10 cellular contexts compared by ENCODE assay signal in genomic region chr21:44054710-44055109, GRCh38. TPM values are rescaled to one million over a fixed set of nuclear protein-coding genes. Genes with fewer than 3 reads are reported as not detected.
DNase-seq lines count a peak whose midpoint lies in the region; TF ChIP-seq lines count a peak whose summit lies in the region.
"Had no signal": no experiment of that assay in that cellular context is flagged by ENCODE, and none has a peak within 500 bp of the region (broad histone marks: within the 10 kb centered on the region; RNA-seq: fewer than 3 reads in every experiment).

No MANE protein-coding gene starts in this region.

- peak overlapping the region; percentile 4 to 95 (median 70) for H3K27ac Mint-ChIP-seq in CD4-positive, alpha-beta memory T cell
- peak overlapping the region; percentile 46 for H3K27ac Mint-ChIP-seq in progenitor cell of endocrine pancreas

- H3K4me1 ChIP-seq in CD4-positive, alpha-beta memory T cell (ENCODE audit: insufficient read depth, low read length), result peaks cover 23% of the 10 kb centered on the region
- H3K4me1 ChIP-seq in A673 (ENCODE audit: insufficient read depth, low read length, poor library complexity, severe bottlenecking), result no peaks in the 10 kb centered on the region

- BruUV-seq in A673 (replicated peaks; lab: Mats Ljungman, UMichigan), result no TSS peak

- POLR2A ChIA-PET in CD4-positive, alpha-beta memory T cell (lab: Charles Lee; ENCODE audit: partially characterized antibody), result interaction anchor here (0.7 to 0.8 kb wide), 2 partner anchors 29 to 275 kb away, joined by 3 read pairs; no protein-coding TSS in a partner anchor
- POLR2A ChIA-PET in A673 (lab: Charles Lee; ENCODE audit: low non-redundant PET), result no interaction called here

- CTCF ChIA-PET in CD4-positive, alpha-beta memory T cell (lab: Charles Lee; ENCODE audit: partially characterized antibody), result interaction anchor here (1.2 kb wide), 1 partner anchor 31 kb away, joined by 3 read pairs; no protein-coding TSS in a partner anchor
- CTCF ChIA-PET in A673 (lab: Charles Lee), result no interaction called here

- no peaks in the 10 kb centered on the region for H3K9me3 ChIP-seq in CD4-positive, alpha-beta memory T cell (ENCODE audit: control insufficient read depth in 1 of 2, low read length in 2 of 2)
- H3K9me3 ChIP-seq in A673 (ENCODE audit: low read depth, low read length, poor library complexity, severe bottlenecking), result no peaks in the 10 kb centered on the region

- H3K27me3 Mint-ChIP-seq in CD4-positive, alpha-beta memory T cell, result no peaks in the 10 kb centered on the region
- H3K27me3 Mint-ChIP-seq in progenitor cell of endocrine pancreas, result no peaks in the 10 kb centered on the region

- no peaks in the 10 kb centered on the region for H3K9me3 Mint-ChIP-seq in CD4-positive, alpha-beta memory T cell
- no peaks in the 10 kb centered on the region for H3K9me3 Mint-ChIP-seq in progenitor cell of endocrine pancreas (ENCODE audit: low read depth)

- TF ChIP-seq CTCF in VCaP (conservative IDR thresholded peaks at IDR 0.05) (no peak), foreskin fibroblast (IDR thresholded peaks at IDR 0.05; ENCODE audit: low read depth, low read length) (no peak), progenitor cell of endocrine pancreas (IDR thresholded peaks at IDR 0.05; ENCODE audit: unreplicated experiment) (no peak), A673 (conservative IDR thresholded peaks at IDR 0.05; ENCODE audit: low read depth, low read length) (no peak)

- H3K36me3 Mint-ChIP-seq in CD4-positive, alpha-beta memory T cell, result peaks cover 41 to 73% of the 10 kb centered on the region in 2 donors
- peaks cover 6% of the 10 kb centered on the region for H3K36me3 Mint-ChIP-seq in progenitor cell of endocrine pancreas (ENCODE audit: insufficient read depth)

- no peak for DNase-seq in CD4-positive, alpha-beta memory T cell
- peak; percentile 14 to 40 for DNase-seq in foreskin fibroblast
- DNase-seq in progenitor cell of endocrine pancreas (ENCODE audit: low spot score, unreplicated experiment), result no peak
- DNase-seq in RPMI8226, result no peak
- DNase-seq in DMS79 (lab: John Stamatoyannopoulos, UW), result no peak
- no peak for DNase-seq in A673 (ENCODE audit: low spot score)
- DNase-seq in nucleus accumbens (lab: John Stamatoyannopoulos, UW), result no peak
- DNase-seq: DMS53, KG1 had no signal

- H3K27ac ChIP-seq in CD4-positive, alpha-beta memory T cell (ENCODE audit: low read depth, low read length), result no peak overlapping the region
- peak overlapping the region; percentile 96 for H3K27ac ChIP-seq in VCaP
- H3K27ac ChIP-seq in A673 (ENCODE audit: low read depth, low read length, poor library complexity, severe bottlenecking), result no peak overlapping the region

- H3K4me1 Mint-ChIP-seq in CD4-positive, alpha-beta memory T cell, result peaks cover 23 to 37% (median 30%) of the 10 kb centered on the region in 4 donors
- peaks cover 21% of the 10 kb centered on the region for H3K4me1 Mint-ChIP-seq in progenitor cell of endocrine pancreas (ENCODE audit: low read depth)

- peaks cover 59% of the 10 kb centered on the region for H3K36me3 ChIP-seq in CD4-positive, alpha-beta memory T cell (ENCODE audit: insufficient read depth, low read length)
- peaks cover 12% of the 10 kb centered on the region for H3K36me3 ChIP-seq in A673 (ENCODE audit: insufficient read depth, low read length, poor library complexity, severe bottlenecking)

- H3K4me3 ChIP-seq in CD4-positive, alpha-beta memory T cell (ENCODE audit: low read length in 2 of 2), result no peak overlapping the region
- no peak overlapping the region for H3K4me3 ChIP-seq in foreskin fibroblast (ENCODE audit: low read depth in 1 of 2, low read length in 2 of 2)
- no peak overlapping the region for H3K4me3 ChIP-seq in A673 (ENCODE audit: low read depth, low read length, poor library complexity, severe bottlenecking)

- H3K4me3 Mint-ChIP-seq in CD4-positive, alpha-beta memory T cell, result no peak overlapping the region
- no peak overlapping the region for H3K4me3 Mint-ChIP-seq in progenitor cell of endocrine pancreas (ENCODE audit: low read depth)

- intact Hi-C loops in CD4-positive, alpha-beta memory T cell (cut with micrococcal nuclease), result no loop called here
- intact Hi-C loops in A673 (cut with micrococcal nuclease; ENCODE audit: unreplicated experiment), result no loop called here

- H3K27me3 ChIP-seq in CD4-positive, alpha-beta memory T cell (ENCODE audit: insufficient read depth, low read length), result no peaks in the 10 kb centered on the region
- no peaks in the 10 kb centered on the region for H3K27me3 ChIP-seq in A673 (replicated peaks; ENCODE audit: insufficient read depth, low read depth, low read length, poor library complexity)

RNA-seq across cellular contexts. Expression of gene TRAPPC10, which starts 42.6 kb away (rescaled TPM):
- 10 to 100 TPM; 94.2 to 95.5 TPM for total RNA-seq in CD4-positive, alpha-beta memory T cell
- 10 to 100 TPM; 17.7 to 40.2 TPM for polyA plus RNA-seq in CD4-positive, alpha-beta memory T cell
- total RNA-seq in progenitor cell of endocrine pancreas (40.4 and 42.7 TPM in 2 replicates), A673 (2021) (46.6 and 51.4 TPM in 2 replicates)

RNA-seq across cellular contexts. Expression of gene PWP2, which starts 52.5 kb away (rescaled TPM):
- 10 to 100 TPM; 27.2 to 28.2 TPM for total RNA-seq in CD4-positive, alpha-beta memory T cell
- polyA plus RNA-seq in CD4-positive, alpha-beta memory T cell, result 10 to 100 TPM in 1 of 2 donors, under 1 TPM in 1; 0.35 to 13.9 TPM
- 5.3 and 7.0 TPM in 2 replicates for total RNA-seq in progenitor cell of endocrine pancreas
- total RNA-seq in A673 (2021), result 10.1 and 13.0 TPM in 2 replicates

Comparison
In these comparisons a context has a peak if more than half of its experiments do, and no peak if none do; other contexts are left out.
1. DNase-seq: peak in foreskin fibroblast (2 of 2); none in CD4-positive, alpha-beta memory T cell (0 of 5), progenitor cell of endocrine pancreas (single experiment), RPMI8226 (single experiment), DMS79 (single experiment), A673 (single experiment) and nucleus accumbens (0 of 56).